Comparison of ENCODE assay signal across 11 cellular contexts in genomic region chr12:85016423-85016822, GRCh38. TPM values are rescaled to one million over a fixed set of nuclear protein-coding genes. Genes with fewer than 3 reads are reported as not detected.
DNase-seq lines count a peak whose midpoint lies in the region; ATAC-seq and TF ChIP-seq lines count a peak whose summit lies in the region.
"Had no signal": no experiment of that assay in that cellular context is flagged by ENCODE, and none has a peak within 500 bp of the region (broad histone marks: within the 10 kb centered on the region; RNA-seq: fewer than 3 reads in every experiment).

No MANE protein-coding gene starts in this region.

- no peaks in the 10 kb centered on the region for H3K4me1 ChIP-seq in Panc1 (ENCODE audit: control insufficient read depth, insufficient read depth, low read length)
- no peaks in the 10 kb centered on the region for H3K4me1 ChIP-seq in psoas muscle
- H3K4me1 ChIP-seq in HAP-1 = no peaks in the 10 kb centered on the region

- H3K9me3 ChIP-seq in Panc1 (ENCODE audit: control insufficient read depth, insufficient read depth, low read depth, low read length) = no peaks in the 10 kb centered on the region
- no peaks in the 10 kb centered on the region for H3K9me3 ChIP-seq in psoas muscle
- no peaks in the 10 kb centered on the region for H3K9me3 ChIP-seq in HAP-1

- no peaks in the 10 kb centered on the region for H3K27me3 ChIP-seq in Panc1 (ENCODE audit: control insufficient read depth, insufficient read depth, low read length)
- no peaks in the 10 kb centered on the region for H3K27me3 ChIP-seq in psoas muscle (ENCODE audit: insufficient read depth in 3 of 3, low read length in 2 of 3)
- H3K27me3 ChIP-seq in HAP-1 (ENCODE audit: low read depth) = no peaks in the 10 kb centered on the region

- CTCF ChIA-PET in Panc1 (lab: Charles Lee) = no interaction called here

- BruUV-seq in Panc1 (replicated peaks; lab: Mats Ljungman, UMichigan) = no TSS peak

- in situ Hi-C loops in Panc1 (cut with HindIII; ENCODE audit: low pct_unique_long_range_greater_than_20kb, low sequenced_read_pairs) (no loop called here), HAP-1 (cut with MboI; ENCODE audit: low sequenced_read_pairs) (no loop called here)

- peak; percentile 72 for DNase-seq in EH (ENCODE audit: low read depth)
- DNase-seq in Panc1 (ENCODE audit: low read depth, low spot score) = peak; percentile 24
- peak; percentile 86 for DNase-seq in epithelial cell of prostate (ENCODE audit: low read depth, low spot score)
- no peak for DNase-seq in psoas muscle
- DNase-seq in HAP-1 (ENCODE audit: low spot score in 2 of 2) = no peak
- no peak for DNase-seq in NCI-H82 (lab: John Stamatoyannopoulos, UW)
- DNase-seq in SHP77 (lab: John Stamatoyannopoulos, UW) = no peak
- DNase-seq: NCI-H1436 had no signal

- H3K36me3 ChIP-seq in Panc1 (ENCODE audit: control insufficient read depth, insufficient read depth, low read length) (no peaks in the 10 kb centered on the region), psoas muscle (ENCODE audit: insufficient read depth in 1 of 2, low read depth in 1 of 2) (no peaks in the 10 kb centered on the region), HAP-1 (replicated peaks) (no peaks in the 10 kb centered on the region)

- no peak for ATAC-seq in Panc1
- ATAC-seq in psoas muscle = peak in 3 of 4 donors; percentile 41 to 64 (median 61)
- ATAC-seq in HG02763 (IDR thresholded peaks at IDR 0.05; ENCODE audit: unreplicated experiment) = no peak

- no peak for TF ChIP-seq CTCF in Panc1 (IDR thresholded peaks at IDR 0.05)
- no peak for TF ChIP-seq CTCF in psoas muscle (IDR thresholded peaks at IDR 0.05)

- H3K27ac ChIP-seq in Panc1 (ENCODE audit: low read length) = no peak overlapping the region
- H3K27ac ChIP-seq in epithelial cell of prostate = peak overlapping the region; percentile 59
- H3K27ac ChIP-seq in psoas muscle = no peak overlapping the region
- H3K27ac ChIP-seq: SK-N-MC had no signal

- WGBS in psoas muscle, 3 donors = 29 to 42% (median 32%) methylated on average over 1 of the region's 1 CpG

- intact Hi-C loops in Panc1 (cut with micrococcal nuclease; ENCODE audit: unreplicated experiment) = no loop called here
- intact Hi-C loops in psoas muscle (cut with DNase I) = no loop called here

- no peak overlapping the region for H3K4me3 ChIP-seq in Panc1 (ENCODE audit: low read depth in 2 of 2, low read length in 2 of 2)
- no peak overlapping the region for H3K4me3 ChIP-seq in psoas muscle
- no peak overlapping the region for H3K4me3 ChIP-seq in HAP-1
- H3K4me3 ChIP-seq: SK-N-MC had no signal

- POLR2A ChIA-PET in Panc1 (lab: Charles Lee) = no interaction called here

RNA-seq across cellular contexts. Expression of gene TSPAN19, which starts 19.7 kb away (rescaled TPM):
- not detected for total RNA-seq in Panc1 (2021; ENCODE audit: unreplicated experiment)
- not detected for polyA plus RNA-seq in Panc1 (2012; ENCODE audit: insufficient read length)
- total RNA-seq in psoas muscle = not detected
- under 1 TPM in 2 of 3 donors, not detected in 1; 0.04 to 0.06 TPM for polyA plus RNA-seq in psoas muscle
- total RNA-seq: G401 had no signal

RNA-seq across cellular contexts. Expression of gene LRRIQ1, which starts 19.7 kb away (rescaled TPM):
- 0.15 TPM for total RNA-seq in Panc1 (2021; ENCODE audit: unreplicated experiment)
- 0.25 TPM for polyA plus RNA-seq in Panc1 (2012; ENCODE audit: insufficient read length)
- total RNA-seq in psoas muscle = under 1 TPM in 1 of 4 donors, not detected in 3; 0.08 TPM
- polyA plus RNA-seq in psoas muscle = under 1 TPM in 1 of 3 donors, not detected in 2; 0.31 TPM
- total RNA-seq: G401 had no signal

Comparison
In these comparisons a context has a peak if more than half of its experiments do, and no peak if none do; other contexts are left out.
1. DNase-seq: peak in EH (single experiment), Panc1 (single experiment) and epithelial cell of prostate (single experiment); none in psoas muscle (0 of 2), HAP-1 (0 of 2), NCI-H82 (single experiment) and SHP77 (0 of 2).
2. ATAC-seq: peak in psoas muscle (3 of 4); none in Panc1 (single experiment) and HG02763 (single experiment).